In the genomic region with DNA sequence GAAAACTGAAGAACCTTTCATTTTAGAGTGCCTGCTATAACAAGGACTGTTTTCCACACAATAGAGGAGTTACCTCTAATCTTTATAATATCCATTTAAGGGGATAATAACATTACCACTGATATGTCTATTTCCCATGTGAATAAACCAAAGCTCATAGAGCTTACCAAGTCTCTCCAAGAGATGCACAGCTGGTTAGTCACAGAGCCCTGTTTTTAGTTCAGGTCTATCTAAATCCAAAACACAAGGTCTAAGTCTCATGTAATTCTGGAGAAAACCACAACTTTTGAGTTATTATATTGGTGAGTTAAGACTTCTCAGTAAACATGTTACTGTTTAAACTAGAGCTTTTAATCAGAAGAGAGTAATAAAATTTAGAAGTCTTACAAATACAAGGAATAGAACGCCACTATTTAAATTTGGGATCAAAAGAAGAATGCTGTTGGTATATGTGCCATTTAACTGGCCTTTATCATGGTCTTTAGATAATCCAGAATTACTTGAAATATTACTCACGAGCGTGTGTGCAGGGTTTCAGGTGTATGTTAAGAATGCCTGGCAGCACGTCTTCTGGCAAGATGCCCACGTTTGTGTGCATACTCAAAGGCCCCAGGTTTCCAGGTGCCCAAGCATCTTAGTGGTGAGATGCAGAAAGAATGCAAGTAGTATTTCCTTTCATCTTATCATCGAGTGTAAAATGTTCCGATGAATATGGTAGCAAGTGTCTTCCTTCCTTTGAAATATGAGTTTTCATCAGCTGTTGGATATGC, we compare ENCODE assay signal across 1 cellular context.
TF ChIP-seq lines count a peak whose summit lies in the region.

No MANE protein-coding gene starts in this region.

TF ChIP-seq in IMR-90, 13 proteins besides CTCF, POLR2A, EP300 and RAD21 (continued from another document):
- TF ChIP-seq SMC3 (IDR thresholded peaks at IDR 0.05; ENCODE audit: low read depth, low read length): no peak
- no peak for TF ChIP-seq MAFK (IDR thresholded peaks at IDR 0.05; ENCODE audit: low read depth, low read length)
- TF ChIP-seq CHD1 (IDR thresholded peaks at IDR 0.05; ENCODE audit: low read depth, low read length): no peak
- no peak for TF ChIP-seq MXI1 (IDR thresholded peaks at IDR 0.05; ENCODE audit: borderline replicate concordance, low read depth, low read length)
- TF ChIP-seq RCOR1 (IDR thresholded peaks at IDR 0.05; ENCODE audit: insufficient replicate concordance, low read length): no peak
